Comparison of ENCODE assay signal across 2 cellular contexts in genomic region chr10:33291053-33291592, GRCh38.
A peak's percentile ranks its signal among the peaks of the same experiment; 100 is the strongest.
TF ChIP-seq lines count a peak whose summit lies in the region.

No MANE protein-coding gene starts in this region.

TF ChIP-seq in HepG2, 621 proteins besides CTCF, POLR2A, EP300 and RAD21 (continues in another document):
- TF ChIP-seq ARID3A (IDR thresholded peaks at IDR 0.05; ENCODE audit: low read depth, low read length) (peak; percentile 93), GATAD2A (CRISPR knock-in tag; IDR thresholded peaks at IDR 0.05) (0 out of 2 replicates have a peak, but pooled peaks have one; percentile 11), TARDBP (CRISPR knock-in tag; IDR thresholded peaks at IDR 0.05) (no peak), JDP2 (CRISPR knock-in tag; IDR thresholded peaks at IDR 0.05; ENCODE audit: borderline replicate concordance) (no peak), ZNF609 (CRISPR knock-in tag; IDR thresholded peaks at IDR 0.05; ENCODE audit: borderline replicate concordance) (no peak), FOSL1 (CRISPR knock-in tag; IDR thresholded peaks at IDR 0.05; ENCODE audit: borderline replicate concordance) (peak; percentile 69; the same call in 1 of the 2 replicates), AHDC1 (CRISPR knock-in tag; IDR thresholded peaks at IDR 0.05; ENCODE audit: borderline replicate concordance) (peak; percentile 23; the same call in 1 of the 2 replicates), MED1 (CRISPR knock-in tag; IDR thresholded peaks at IDR 0.05) (no peak), FOXA3 (CRISPR knock-in tag; IDR thresholded peaks at IDR 0.05) (peak; percentile 28; the same call in 1 of the 2 replicates), MAZ (IDR thresholded peaks at IDR 0.05; ENCODE audit: borderline replicate concordance, low read depth, low read length) (no peak), MAZ (CRISPR knock-in tag; IDR thresholded peaks at IDR 0.05; ENCODE audit: low read depth) (no peak), SAP130 (CRISPR knock-in tag; IDR thresholded peaks at IDR 0.05; ENCODE audit: low read depth) (0 out of 2 replicates have a peak, but pooled peaks have one; percentile 20)

TF ChIP-seq in GM23338, 12 proteins besides CTCF, POLR2A, EP300 and RAD21:
- TF ChIP-seq POLR2AphosphoS5 (IDR thresholded peaks at IDR 0.05; ENCODE audit: low read depth) (no peak), NANOG (IDR thresholded peaks at IDR 0.05; ENCODE audit: borderline replicate concordance) (no peak), STAT1 (IDR thresholded peaks at IDR 0.05; ENCODE audit: unreplicated experiment) (no peak), EZH2phosphoT487 (IDR thresholded peaks at IDR 0.05; ENCODE audit: unreplicated experiment) (no peak), ETS1 (IDR thresholded peaks at IDR 0.05) (no peak), REST (IDR thresholded peaks at IDR 0.05; ENCODE audit: unreplicated experiment) (no peak), EZH2 (IDR thresholded peaks at IDR 0.05; ENCODE audit: low read depth, unreplicated experiment) (no peak), ZNF331 (CRISPR knock-in tag; IDR thresholded peaks at IDR 0.05; ENCODE audit: low read depth) (no peak), ZNF114 (CRISPR knock-in tag; IDR thresholded peaks at IDR 0.05) (no peak), ZNF462 (CRISPR knock-in tag; IDR thresholded peaks at IDR 0.05) (no peak), JUNB (IDR thresholded peaks at IDR 0.05; ENCODE audit: unreplicated experiment) (no peak)
